In the genomic region with DNA sequence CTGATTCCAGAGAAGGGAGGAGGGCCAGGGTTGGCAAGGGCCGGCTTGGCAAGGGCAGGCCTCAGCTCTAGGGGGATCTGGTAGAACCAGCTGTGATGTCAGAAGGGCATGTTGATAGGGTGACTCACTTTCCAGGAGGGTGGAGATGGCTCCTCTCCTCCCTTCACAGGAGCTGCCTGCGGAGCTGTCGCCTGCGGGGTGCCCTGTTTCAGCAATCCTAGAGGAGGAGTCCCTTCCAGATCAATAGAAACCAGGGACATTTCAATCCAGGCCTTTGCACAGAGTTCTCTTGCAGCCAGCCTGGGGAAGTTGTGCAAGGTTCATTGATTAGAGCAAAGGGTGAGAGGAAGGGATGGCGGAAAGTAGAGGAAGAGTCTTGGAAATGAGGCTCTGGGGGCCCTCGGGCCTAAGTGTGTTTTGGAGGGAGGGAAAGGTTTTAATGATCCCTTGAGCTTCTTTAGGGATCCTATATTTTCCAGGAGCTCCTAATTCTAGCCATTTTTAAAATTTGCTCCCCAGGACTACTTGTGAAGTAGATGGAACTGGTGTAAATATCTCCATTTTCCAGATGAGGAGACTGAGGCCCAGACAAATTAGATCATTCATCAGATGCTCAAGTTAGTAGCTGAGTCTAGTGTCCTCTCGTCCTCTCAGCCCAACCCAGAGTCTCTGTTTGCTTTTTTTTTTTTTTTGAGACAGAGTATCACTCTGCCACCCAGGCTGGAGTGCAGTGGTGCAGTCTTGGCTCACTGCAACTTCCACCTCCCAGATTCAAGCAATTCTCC, we compare ENCODE assay signal across 1 cellular context.
TF ChIP-seq lines count a peak whose summit lies in the region.

No MANE protein-coding gene starts in this region.

TF ChIP-seq in HepG2, 621 proteins besides CTCF, POLR2A, EP300 and RAD21 (continued from another document and continues in another):
- TF ChIP-seq FOXA3 (CRISPR knock-in tag; IDR thresholded peaks at IDR 0.05), result peak; percentile 57; the same call in 1 of the 2 replicates
- TF ChIP-seq ZNF451 (CRISPR knock-in tag; IDR thresholded peaks at IDR 0.05), result no peak
- TF ChIP-seq, protein P1, sequence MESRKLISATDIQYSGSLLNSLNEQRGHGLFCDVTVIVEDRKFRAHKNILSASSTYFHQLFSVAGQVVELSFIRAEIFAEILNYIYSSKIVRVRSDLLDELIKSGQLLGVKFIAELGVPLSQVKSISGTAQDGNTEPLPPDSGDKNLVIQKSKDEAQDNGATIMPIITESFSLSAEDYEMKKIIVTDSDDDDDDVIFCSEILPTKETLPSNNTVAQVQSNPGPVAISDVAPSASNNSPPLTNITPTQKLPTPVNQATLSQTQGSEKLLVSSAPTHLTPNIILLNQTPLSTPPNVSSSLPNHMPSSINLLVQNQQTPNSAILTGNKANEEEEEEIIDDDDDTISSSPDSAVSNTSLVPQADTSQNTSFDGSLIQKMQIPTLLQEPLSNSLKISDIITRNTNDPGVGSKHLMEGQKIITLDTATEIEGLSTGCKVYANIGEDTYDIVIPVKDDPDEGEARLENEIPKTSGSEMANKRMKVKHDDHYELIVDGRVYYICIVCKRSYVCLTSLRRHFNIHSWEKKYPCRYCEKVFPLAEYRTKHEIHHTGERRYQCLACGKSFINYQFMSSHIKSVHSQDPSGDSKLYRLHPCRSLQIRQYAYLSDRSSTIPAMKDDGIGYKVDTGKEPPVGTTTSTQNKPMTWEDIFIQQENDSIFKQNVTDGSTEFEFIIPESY (CRISPR knock-in tag; IDR thresholded peaks at IDR 0.05), result peak; percentile 28; the same call in 1 of the 2 replicates
- TF ChIP-seq, protein P2, sequence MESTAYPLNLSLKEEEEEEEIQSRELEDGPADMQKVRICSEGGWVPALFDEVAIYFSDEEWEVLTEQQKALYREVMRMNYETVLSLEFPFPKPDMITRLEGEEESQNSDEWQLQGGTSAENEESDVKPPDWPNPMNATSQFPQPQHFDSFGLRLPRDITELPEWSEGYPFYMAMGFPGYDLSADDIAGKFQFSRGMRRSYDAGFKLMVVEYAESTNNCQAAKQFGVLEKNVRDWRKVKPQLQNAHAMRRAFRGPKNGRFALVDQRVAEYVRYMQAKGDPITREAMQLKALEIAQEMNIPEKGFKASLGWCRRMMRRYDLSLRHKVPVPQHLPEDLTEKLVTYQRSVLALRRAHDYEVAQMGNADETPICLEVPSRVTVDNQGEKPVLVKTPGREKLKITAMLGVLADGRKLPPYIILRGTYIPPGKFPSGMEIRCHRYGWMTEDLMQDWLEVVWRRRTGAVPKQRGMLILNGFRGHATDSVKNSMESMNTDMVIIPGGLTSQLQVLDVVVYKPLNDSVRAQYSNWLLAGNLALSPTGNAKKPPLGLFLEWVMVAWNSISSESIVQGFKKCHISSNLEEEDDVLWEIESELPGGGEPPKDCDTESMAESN (CRISPR knock-in tag; conservative IDR thresholded peaks at IDR 0.05), result peak; percentile 75; the same call in 1 of the 2 replicates
- TF ChIP-seq, protein P3, sequence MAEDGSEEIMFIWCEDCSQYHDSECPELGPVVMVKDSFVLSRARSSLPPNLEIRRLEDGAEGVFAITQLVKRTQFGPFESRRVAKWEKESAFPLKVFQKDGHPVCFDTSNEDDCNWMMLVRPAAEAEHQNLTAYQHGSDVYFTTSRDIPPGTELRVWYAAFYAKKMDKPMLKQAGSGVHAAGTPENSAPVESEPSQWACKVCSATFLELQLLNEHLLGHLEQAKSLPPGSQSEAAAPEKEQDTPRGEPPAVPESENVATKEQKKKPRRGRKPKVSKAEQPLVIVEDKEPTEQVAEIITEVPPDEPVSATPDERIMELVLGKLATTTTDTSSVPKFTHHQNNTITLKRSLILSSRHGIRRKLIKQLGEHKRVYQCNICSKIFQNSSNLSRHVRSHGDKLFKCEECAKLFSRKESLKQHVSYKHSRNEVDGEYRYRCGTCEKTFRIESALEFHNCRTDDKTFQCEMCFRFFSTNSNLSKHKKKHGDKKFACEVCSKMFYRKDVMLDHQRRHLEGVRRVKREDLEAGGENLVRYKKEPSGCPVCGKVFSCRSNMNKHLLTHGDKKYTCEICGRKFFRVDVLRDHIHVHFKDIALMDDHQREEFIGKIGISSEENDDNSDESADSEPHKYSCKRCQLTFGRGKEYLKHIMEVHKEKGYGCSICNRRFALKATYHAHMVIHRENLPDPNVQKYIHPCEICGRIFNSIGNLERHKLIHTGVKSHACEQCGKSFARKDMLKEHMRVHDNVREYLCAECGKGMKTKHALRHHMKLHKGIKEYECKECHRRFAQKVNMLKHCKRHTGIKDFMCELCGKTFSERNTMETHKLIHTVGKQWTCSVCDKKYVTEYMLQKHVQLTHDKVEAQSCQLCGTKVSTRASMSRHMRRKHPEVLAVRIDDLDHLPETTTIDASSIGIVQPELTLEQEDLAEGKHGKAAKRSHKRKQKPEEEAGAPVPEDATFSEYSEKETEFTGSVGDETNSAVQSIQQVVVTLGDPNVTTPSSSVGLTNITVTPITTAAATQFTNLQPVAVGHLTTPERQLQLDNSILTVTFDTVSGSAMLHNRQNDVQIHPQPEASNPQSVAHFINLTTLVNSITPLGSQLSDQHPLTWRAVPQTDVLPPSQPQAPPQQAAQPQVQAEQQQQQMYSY (CRISPR knock-in tag; IDR thresholded peaks at IDR 0.05), result 0 out of 2 replicates have a peak, but pooled peaks have one; percentile 38
- 0 out of 2 replicates have a peak, but pooled peaks have one; percentile 16 for TF ChIP-seq ZNF354B (CRISPR knock-in tag; IDR thresholded peaks at IDR 0.05)
- no peak; the same call in 1 of the 2 replicates for TF ChIP-seq CHD4 (IDR thresholded peaks at IDR 0.05; ENCODE audit: borderline replicate concordance, low read length)
- TF ChIP-seq NCOA1 (CRISPR knock-in tag; IDR thresholded peaks at IDR 0.05), result no peak
- no peak for TF ChIP-seq KMT2B (CRISPR knock-in tag; IDR thresholded peaks at IDR 0.05)
- 0 out of 2 replicates have a peak, but pooled peaks have one; percentile 18 for TF ChIP-seq KDM6A (CRISPR knock-in tag; IDR thresholded peaks at IDR 0.05; ENCODE audit: low read depth)
- no peak for TF ChIP-seq ZMAT3 (CRISPR knock-in tag; conservative IDR thresholded peaks at IDR 0.05)
- TF ChIP-seq ZNF747 (CRISPR knock-in tag; IDR thresholded peaks at IDR 0.05; ENCODE audit: borderline replicate concordance), result no peak
- TF ChIP-seq GTF3A (CRISPR knock-in tag; conservative IDR thresholded peaks at IDR 0.05), result no peak
- TF ChIP-seq EHMT2 (IDR thresholded peaks at IDR 0.05; ENCODE audit: borderline replicate concordance, low read depth, low read length), result no peak
- TF ChIP-seq, protein P4, sequence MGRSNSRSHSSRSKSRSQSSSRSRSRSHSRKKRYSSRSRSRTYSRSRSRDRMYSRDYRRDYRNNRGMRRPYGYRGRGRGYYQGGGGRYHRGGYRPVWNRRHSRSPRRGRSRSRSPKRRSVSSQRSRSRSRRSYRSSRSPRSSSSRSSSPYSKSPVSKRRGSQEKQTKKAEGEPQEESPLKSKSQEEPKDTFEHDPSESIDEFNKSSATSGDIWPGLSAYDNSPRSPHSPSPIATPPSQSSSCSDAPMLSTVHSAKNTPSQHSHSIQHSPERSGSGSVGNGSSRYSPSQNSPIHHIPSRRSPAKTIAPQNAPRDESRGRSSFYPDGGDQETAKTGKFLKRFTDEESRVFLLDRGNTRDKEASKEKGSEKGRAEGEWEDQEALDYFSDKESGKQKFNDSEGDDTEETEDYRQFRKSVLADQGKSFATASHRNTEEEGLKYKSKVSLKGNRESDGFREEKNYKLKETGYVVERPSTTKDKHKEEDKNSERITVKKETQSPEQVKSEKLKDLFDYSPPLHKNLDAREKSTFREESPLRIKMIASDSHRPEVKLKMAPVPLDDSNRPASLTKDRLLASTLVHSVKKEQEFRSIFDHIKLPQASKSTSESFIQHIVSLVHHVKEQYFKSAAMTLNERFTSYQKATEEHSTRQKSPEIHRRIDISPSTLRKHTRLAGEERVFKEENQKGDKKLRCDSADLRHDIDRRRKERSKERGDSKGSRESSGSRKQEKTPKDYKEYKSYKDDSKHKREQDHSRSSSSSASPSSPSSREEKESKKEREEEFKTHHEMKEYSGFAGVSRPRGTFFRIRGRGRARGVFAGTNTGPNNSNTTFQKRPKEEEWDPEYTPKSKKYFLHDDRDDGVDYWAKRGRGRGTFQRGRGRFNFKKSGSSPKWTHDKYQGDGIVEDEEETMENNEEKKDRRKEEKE (IDR thresholded peaks at IDR 0.05), result no peak
- TF ChIP-seq, protein P5, sequence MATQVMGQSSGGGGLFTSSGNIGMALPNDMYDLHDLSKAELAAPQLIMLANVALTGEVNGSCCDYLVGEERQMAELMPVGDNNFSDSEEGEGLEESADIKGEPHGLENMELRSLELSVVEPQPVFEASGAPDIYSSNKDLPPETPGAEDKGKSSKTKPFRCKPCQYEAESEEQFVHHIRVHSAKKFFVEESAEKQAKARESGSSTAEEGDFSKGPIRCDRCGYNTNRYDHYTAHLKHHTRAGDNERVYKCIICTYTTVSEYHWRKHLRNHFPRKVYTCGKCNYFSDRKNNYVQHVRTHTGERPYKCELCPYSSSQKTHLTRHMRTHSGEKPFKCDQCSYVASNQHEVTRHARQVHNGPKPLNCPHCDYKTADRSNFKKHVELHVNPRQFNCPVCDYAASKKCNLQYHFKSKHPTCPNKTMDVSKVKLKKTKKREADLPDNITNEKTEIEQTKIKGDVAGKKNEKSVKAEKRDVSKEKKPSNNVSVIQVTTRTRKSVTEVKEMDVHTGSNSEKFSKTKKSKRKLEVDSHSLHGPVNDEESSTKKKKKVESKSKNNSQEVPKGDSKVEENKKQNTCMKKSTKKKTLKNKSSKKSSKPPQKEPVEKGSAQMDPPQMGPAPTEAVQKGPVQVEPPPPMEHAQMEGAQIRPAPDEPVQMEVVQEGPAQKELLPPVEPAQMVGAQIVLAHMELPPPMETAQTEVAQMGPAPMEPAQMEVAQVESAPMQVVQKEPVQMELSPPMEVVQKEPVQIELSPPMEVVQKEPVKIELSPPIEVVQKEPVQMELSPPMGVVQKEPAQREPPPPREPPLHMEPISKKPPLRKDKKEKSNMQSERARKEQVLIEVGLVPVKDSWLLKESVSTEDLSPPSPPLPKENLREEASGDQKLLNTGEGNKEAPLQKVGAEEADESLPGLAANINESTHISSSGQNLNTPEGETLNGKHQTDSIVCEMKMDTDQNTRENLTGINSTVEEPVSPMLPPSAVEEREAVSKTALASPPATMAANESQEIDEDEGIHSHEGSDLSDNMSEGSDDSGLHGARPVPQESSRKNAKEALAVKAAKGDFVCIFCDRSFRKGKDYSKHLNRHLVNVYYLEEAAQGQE (IDR thresholded peaks at IDR 0.05; ENCODE audit: borderline replicate concordance in 1 of 2, low read depth in 1 of 2, low read length in 2 of 2), result no peak
- peak; percentile 29; the same call in 1 of the 2 replicates for TF ChIP-seq ZNF331 (CRISPR knock-in tag; IDR thresholded peaks at IDR 0.05)
- TF ChIP-seq FLYWCH1 (CRISPR knock-in tag; IDR thresholded peaks at IDR 0.05), result no peak
- peak; percentile 31; the same call in 1 of the 2 replicates for TF ChIP-seq FOXK1 (CRISPR knock-in tag; IDR thresholded peaks at IDR 0.05; ENCODE audit: borderline replicate concordance, low read depth)
- TF ChIP-seq ZNF788 (CRISPR knock-in tag; IDR thresholded peaks at IDR 0.05; ENCODE audit: borderline replicate concordance), result no peak
- TF ChIP-seq ZNF629 (CRISPR knock-in tag; conservative IDR thresholded peaks at IDR 0.05), result peak; percentile 84
- no peak for TF ChIP-seq KDM5A (IDR thresholded peaks at IDR 0.05; ENCODE audit: borderline replicate concordance, low read length)
- TF ChIP-seq FOXA1 (IDR thresholded peaks at IDR 0.05), result no peak
- TF ChIP-seq FOXA1 (CRISPR knock-in tag; IDR thresholded peaks at IDR 0.05), result 0 out of 2 replicates have a peak, but pooled peaks have one; percentile 22
- peak; percentile 86 for TF ChIP-seq ZMYM3 (CRISPR knock-in tag; IDR thresholded peaks at IDR 0.05)
- TF ChIP-seq, protein P6, sequence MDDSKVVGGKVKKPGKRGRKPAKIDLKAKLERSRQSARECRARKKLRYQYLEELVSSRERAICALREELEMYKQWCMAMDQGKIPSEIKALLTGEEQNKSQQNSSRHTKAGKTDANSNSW (CRISPR knock-in tag; IDR thresholded peaks at IDR 0.05; ENCODE audit: borderline replicate concordance), result no peak
- TF ChIP-seq ZSCAN25 (CRISPR knock-in tag; IDR thresholded peaks at IDR 0.05), result 0 out of 2 replicates have a peak, but pooled peaks have one; percentile 51
- TF ChIP-seq ZMYM4 (CRISPR knock-in tag; IDR thresholded peaks at IDR 0.05), result peak; percentile 68
- TF ChIP-seq HNRNPLL (IDR thresholded peaks at IDR 0.05; ENCODE audit: low read depth, low read length, poor library complexity, severe bottlenecking), result no peak
- TF ChIP-seq, protein P7, sequence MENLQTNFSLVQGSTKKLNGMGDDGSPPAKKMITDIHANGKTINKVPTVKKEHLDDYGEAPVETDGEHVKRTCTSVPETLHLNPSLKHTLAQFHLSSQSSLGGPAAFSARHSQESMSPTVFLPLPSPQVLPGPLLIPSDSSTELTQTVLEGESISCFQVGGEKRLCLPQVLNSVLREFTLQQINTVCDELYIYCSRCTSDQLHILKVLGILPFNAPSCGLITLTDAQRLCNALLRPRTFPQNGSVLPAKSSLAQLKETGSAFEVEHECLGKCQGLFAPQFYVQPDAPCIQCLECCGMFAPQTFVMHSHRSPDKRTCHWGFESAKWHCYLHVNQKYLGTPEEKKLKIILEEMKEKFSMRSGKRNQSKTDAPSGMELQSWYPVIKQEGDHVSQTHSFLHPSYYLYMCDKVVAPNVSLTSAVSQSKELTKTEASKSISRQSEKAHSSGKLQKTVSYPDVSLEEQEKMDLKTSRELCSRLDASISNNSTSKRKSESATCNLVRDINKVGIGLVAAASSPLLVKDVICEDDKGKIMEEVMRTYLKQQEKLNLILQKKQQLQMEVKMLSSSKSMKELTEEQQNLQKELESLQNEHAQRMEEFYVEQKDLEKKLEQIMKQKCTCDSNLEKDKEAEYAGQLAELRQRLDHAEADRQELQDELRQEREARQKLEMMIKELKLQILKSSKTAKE (CRISPR knock-in tag; IDR thresholded peaks at IDR 0.05; ENCODE audit: borderline replicate concordance), result no peak
- TF ChIP-seq ZNF775 (CRISPR knock-in tag; IDR thresholded peaks at IDR 0.05; ENCODE audit: borderline replicate concordance), result no peak
- TF ChIP-seq ZNF510 (CRISPR knock-in tag; IDR thresholded peaks at IDR 0.05; ENCODE audit: low read depth), result no peak
- TF ChIP-seq, protein P8, sequence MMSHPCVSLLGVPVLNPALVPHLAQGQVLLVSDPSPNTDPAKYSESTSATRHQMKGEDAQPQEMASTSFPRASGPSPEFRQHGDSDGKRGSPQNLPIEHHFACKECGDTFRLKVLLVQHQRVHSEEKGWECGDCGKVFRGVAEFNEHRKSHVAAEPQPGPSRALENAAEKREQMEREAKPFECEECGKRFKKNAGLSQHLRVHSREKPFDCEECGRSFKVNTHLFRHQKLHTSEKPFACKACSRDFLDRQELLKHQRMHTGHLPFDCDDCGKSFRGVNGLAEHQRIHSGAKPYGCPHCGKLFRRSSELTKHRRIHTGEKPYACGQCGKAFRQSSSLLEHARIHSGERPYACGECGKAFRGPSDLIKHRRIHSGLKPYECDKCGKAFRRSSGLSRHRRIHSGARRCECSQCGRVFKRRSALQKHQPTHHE (CRISPR knock-in tag; IDR thresholded peaks at IDR 0.05; ENCODE audit: borderline replicate concordance), result no peak
- TF ChIP-seq, protein P9, sequence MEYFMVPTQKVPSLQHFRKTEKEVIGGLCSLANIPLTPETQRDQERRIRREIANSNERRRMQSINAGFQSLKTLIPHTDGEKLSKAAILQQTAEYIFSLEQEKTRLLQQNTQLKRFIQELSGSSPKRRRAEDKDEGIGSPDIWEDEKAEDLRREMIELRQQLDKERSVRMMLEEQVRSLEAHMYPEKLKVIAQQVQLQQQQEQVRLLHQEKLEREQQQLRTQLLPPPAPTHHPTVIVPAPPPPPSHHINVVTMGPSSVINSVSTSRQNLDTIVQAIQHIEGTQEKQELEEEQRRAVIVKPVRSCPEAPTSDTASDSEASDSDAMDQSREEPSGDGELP (IDR thresholded peaks at IDR 0.05; ENCODE audit: borderline replicate concordance, low read depth), result peak; percentile 40
- TF ChIP-seq NBN (conservative IDR thresholded peaks at IDR 0.05), result no peak
- peak; percentile 84 for TF ChIP-seq MTA1 (CRISPR knock-in tag; IDR thresholded peaks at IDR 0.05; ENCODE audit: borderline replicate concordance)
